Comparison of ENCODE assay signal across 16 cellular contexts in the genomic region with DNA sequence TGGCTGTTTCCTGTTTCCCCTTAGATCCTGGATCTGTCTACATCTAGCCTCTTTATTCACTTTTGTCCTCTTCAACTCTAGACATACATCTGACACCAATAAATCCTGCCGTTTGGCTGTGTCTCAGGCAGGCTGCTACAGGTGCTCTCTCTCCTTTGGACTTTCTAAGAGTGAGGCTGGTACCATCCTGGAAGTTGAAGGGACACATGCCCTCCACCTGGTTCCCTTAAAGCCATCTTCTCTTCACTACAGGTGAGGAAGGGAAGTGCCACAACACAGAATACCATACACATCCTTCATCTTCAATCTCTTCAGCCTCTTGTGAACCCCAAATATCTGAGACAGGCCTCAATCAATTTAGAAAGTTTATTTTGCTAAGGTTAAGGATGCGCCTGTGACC.
A peak's percentile ranks its signal among the peaks of the same experiment; 100 is the strongest.
DNase-seq lines count a peak whose midpoint lies in the region; ATAC-seq and TF ChIP-seq lines count a peak whose summit lies in the region.
"Had no signal": no experiment of that assay in that cellular context is flagged by ENCODE, and none has a peak within 500 bp of the region (broad histone marks: within the 10 kb centered on the region; RNA-seq: fewer than 3 reads in every experiment).

No MANE protein-coding gene starts in this region.

- intact Hi-C loops in A673 (cut with micrococcal nuclease; ENCODE audit: unreplicated experiment): no loop called here

- no peaks in the 10 kb centered on the region for H3K36me3 ChIP-seq in A673 (ENCODE audit: insufficient read depth, low read length, poor library complexity, severe bottlenecking)
- H3K36me3 ChIP-seq: left lung, SJSA1, transverse colon had no signal

- peak overlapping the region; percentile 36 for H3K27ac Mint-ChIP-seq in T-helper 2 cell treated with Interferon-gamma antibody and Interleukin-4, amounts not matched to agents 5 μg/mL and 100 μg/mL, for 36 hours
- peak overlapping the region; percentile 85 for H3K27ac Mint-ChIP-seq in stimulated activated naive CD8-positive, alpha-beta T cell treated with anti-CD3 and anti-CD28 coated beads, Interleukin-15, Interleukin-2, amounts not matched to agents 100 ng/mL and 50 ng/mL, for 24 hours
- peak overlapping the region; percentile 16 for H3K27ac Mint-ChIP-seq in central memory CD8-positive, alpha-beta T cell (ENCODE audit: low read depth)
- H3K27ac Mint-ChIP-seq in stimulated activated naive CD8-positive, alpha-beta T cell treated with anti-CD3 and anti-CD28 coated beads, Interleukin-15, amount 100 ng/mL, for 72 hours: peak overlapping the region; percentile 86 to 94

- no TSS peak for BruUV-seq in A673 (replicated peaks; lab: Mats Ljungman, UMichigan)

- TF ChIP-seq CTCF in A673 (conservative IDR thresholded peaks at IDR 0.05; ENCODE audit: low read depth, low read length): no peak

- H3K4me3 ChIP-seq in A673 (ENCODE audit: low read depth, low read length, poor library complexity, severe bottlenecking): no peak overlapping the region
- H3K4me3 ChIP-seq: left lung, SJSA1, transverse colon had no signal

- peaks cover 10% of the 10 kb centered on the region for H3K4me1 Mint-ChIP-seq in T-helper 2 cell treated with Interferon-gamma antibody and Interleukin-4, amounts not matched to agents 5 μg/mL and 100 μg/mL, for 36 hours (ENCODE audit: low read depth)
- H3K4me1 Mint-ChIP-seq in stimulated activated naive CD8-positive, alpha-beta T cell treated with anti-CD3 and anti-CD28 coated beads, Interleukin-15, Interleukin-2, amounts not matched to agents 100 ng/mL and 50 ng/mL, for 24 hours (ENCODE audit: low read depth): peaks cover 48% of the 10 kb centered on the region
- peaks cover 13% of the 10 kb centered on the region for H3K4me1 Mint-ChIP-seq in central memory CD8-positive, alpha-beta T cell
- H3K4me1 Mint-ChIP-seq in stimulated activated naive CD8-positive, alpha-beta T cell treated with anti-CD3 and anti-CD28 coated beads, Interleukin-15, amount 100 ng/mL, for 72 hours: peaks cover 44% of the 10 kb centered on the region

- no peaks in the 10 kb centered on the region for H3K9me3 ChIP-seq in A673 (ENCODE audit: low read depth, low read length, poor library complexity, severe bottlenecking)
- H3K9me3 ChIP-seq: left lung, SJSA1, transverse colon had no signal

- peaks cover 10% of the 10 kb centered on the region for H3K4me1 ChIP-seq in A673 (ENCODE audit: insufficient read depth, low read length, poor library complexity, severe bottlenecking)
- H3K4me1 ChIP-seq: left lung, transverse colon had no signal

- CTCF ChIA-PET in A673 (lab: Charles Lee): interaction anchor here (0.5 kb wide), 1 partner anchor 901 kb away, joined by 6 read pairs; no protein-coding TSS in a partner anchor

- H3K27ac ChIP-seq in A673 (ENCODE audit: low read depth, low read length, poor library complexity, severe bottlenecking): no peak overlapping the region
- H3K27ac ChIP-seq: left lung, SJSA1, transverse colon had no signal

- peak overlapping the region; percentile 15 for H3K4me3 Mint-ChIP-seq in T-helper 2 cell treated with Interferon-gamma antibody and Interleukin-4, amounts not matched to agents 5 μg/mL and 100 μg/mL, for 36 hours
- peak overlapping the region; percentile 71 for H3K4me3 Mint-ChIP-seq in stimulated activated naive CD8-positive, alpha-beta T cell treated with anti-CD3 and anti-CD28 coated beads, Interleukin-15, Interleukin-2, amounts not matched to agents 100 ng/mL and 50 ng/mL, for 24 hours
- peak overlapping the region; percentile 56 for H3K4me3 Mint-ChIP-seq in central memory CD8-positive, alpha-beta T cell
- peak overlapping the region; percentile 72 to 75 for H3K4me3 Mint-ChIP-seq in stimulated activated naive CD8-positive, alpha-beta T cell treated with anti-CD3 and anti-CD28 coated beads, Interleukin-15, amount 100 ng/mL, for 72 hours

- H3K27me3 ChIP-seq in A673 (replicated peaks; ENCODE audit: insufficient read depth, low read depth, low read length, poor library complexity): no peaks in the 10 kb centered on the region
- H3K27me3 ChIP-seq: left lung, SJSA1, transverse colon had no signal

- ATAC-seq in stimulated activated naive CD8-positive, alpha-beta T cell treated with anti-CD3 and anti-CD28 coated beads, Interleukin-15, Interleukin-2, amounts not matched to agents 100 U/mL and 50 U/mL, for 24 hours: no peak
- ATAC-seq in central memory CD8-positive, alpha-beta T cell (replicated peaks; ENCODE audit: extremely low read depth, poor library complexity, severe bottlenecking): no peak
- peak; percentile 29 for ATAC-seq in stimulated activated naive CD8-positive, alpha-beta T cell treated with anti-CD3 and anti-CD28 coated beads, Interleukin-15, amount 100 ng/mL, for 72 hours
- ATAC-seq: left lung had no signal

- DNase-seq in T-helper 2 cell treated with Interferon-gamma antibody and Interleukin-4, amounts not matched to agents 5 μg/mL and 100 μg/mL, for 36 hours (ENCODE audit: low spot score): no peak
- no peak for DNase-seq in T-helper 2 cell
- DNase-seq in stimulated activated naive CD8-positive, alpha-beta T cell treated with anti-CD3 and anti-CD28 coated beads, Interleukin-15, Interleukin-2, amounts not matched to agents 100 U/mL and 50 U/mL, for 24 hours: no peak
- no peak for DNase-seq in central memory CD8-positive, alpha-beta T cell (ENCODE audit: low spot score in 2 of 2)
- DNase-seq in stimulated activated naive CD8-positive, alpha-beta T cell treated with anti-CD3 and anti-CD28 coated beads, Interleukin-15, amount 100 ng/mL, for 72 hours: no peak
- DNase-seq in UCSD-AML1 (lab: John Stamatoyannopoulos, UW; ENCODE audit: unreplicated experiment): no peak
- no peak for DNase-seq in A673 (ENCODE audit: low spot score)
- DNase-seq: 8988T, DMS153, left lung, mesendoderm, NCI-H1048, NCI-H1694 treated with DMSO at 0.1 percent for 48 hours, transverse colon had no signal

- no peaks in the 10 kb centered on the region for H3K27me3 Mint-ChIP-seq in T-helper 2 cell treated with Interferon-gamma antibody and Interleukin-4, amounts not matched to agents 5 μg/mL and 100 μg/mL, for 36 hours (ENCODE audit: low read depth)
- no peaks in the 10 kb centered on the region for H3K27me3 Mint-ChIP-seq in stimulated activated naive CD8-positive, alpha-beta T cell treated with anti-CD3 and anti-CD28 coated beads, Interleukin-15, Interleukin-2, amounts not matched to agents 100 ng/mL and 50 ng/mL, for 24 hours
- no peaks in the 10 kb centered on the region for H3K27me3 Mint-ChIP-seq in central memory CD8-positive, alpha-beta T cell
- no peaks in the 10 kb centered on the region for H3K27me3 Mint-ChIP-seq in stimulated activated naive CD8-positive, alpha-beta T cell treated with anti-CD3 and anti-CD28 coated beads, Interleukin-15, amount 100 ng/mL, for 72 hours

- POLR2A ChIA-PET in A673 (lab: Charles Lee; ENCODE audit: low non-redundant PET): no interaction called here

- H3K9me3 Mint-ChIP-seq in T-helper 2 cell treated with Interferon-gamma antibody and Interleukin-4, amounts not matched to agents 5 μg/mL and 100 μg/mL, for 36 hours: no peaks in the 10 kb centered on the region
- H3K9me3 Mint-ChIP-seq in stimulated activated naive CD8-positive, alpha-beta T cell treated with anti-CD3 and anti-CD28 coated beads, Interleukin-15, Interleukin-2, amounts not matched to agents 100 ng/mL and 50 ng/mL, for 24 hours: peaks cover 7% of the 10 kb centered on the region
- no peaks in the 10 kb centered on the region for H3K9me3 Mint-ChIP-seq in central memory CD8-positive, alpha-beta T cell
- H3K9me3 Mint-ChIP-seq in stimulated activated naive CD8-positive, alpha-beta T cell treated with anti-CD3 and anti-CD28 coated beads, Interleukin-15, amount 100 ng/mL, for 72 hours: no peaks in the 10 kb centered on the region

- H3K36me3 Mint-ChIP-seq in T-helper 2 cell treated with Interferon-gamma antibody and Interleukin-4, amounts not matched to agents 5 μg/mL and 100 μg/mL, for 36 hours (ENCODE audit: low read depth): no peaks in the 10 kb centered on the region
- H3K36me3 Mint-ChIP-seq in stimulated activated naive CD8-positive, alpha-beta T cell treated with anti-CD3 and anti-CD28 coated beads, Interleukin-15, Interleukin-2, amounts not matched to agents 100 ng/mL and 50 ng/mL, for 24 hours (ENCODE audit: low read depth): peaks cover 19% of the 10 kb centered on the region
- H3K36me3 Mint-ChIP-seq in central memory CD8-positive, alpha-beta T cell (ENCODE audit: insufficient read depth): no peaks in the 10 kb centered on the region

Comparison
In these comparisons a context has a peak if more than half of its experiments do, and no peak if none do; other contexts are left out.
1. H3K27ac Mint-ChIP-seq: peak in every context shown above with its lines; median percentile 90 in stimulated activated naive CD8-positive, alpha-beta T cell treated with anti-CD3 and anti-CD28 coated beads, Interleukin-15, amount 100 ng/mL, for 72 hours; 85 in stimulated activated naive CD8-positive, alpha-beta T cell treated with anti-CD3 and anti-CD28 coated beads, Interleukin-15, Interleukin-2, amounts not matched to agents 100 ng/mL and 50 ng/mL, for 24 hours; 36 in T-helper 2 cell treated with Interferon-gamma antibody and Interleukin-4, amounts not matched to agents 5 μg/mL and 100 μg/mL, for 36 hours; 16 in central memory CD8-positive, alpha-beta T cell.
2. H3K4me3 Mint-ChIP-seq: peak in every context shown above with its lines; median percentile 74 in stimulated activated naive CD8-positive, alpha-beta T cell treated with anti-CD3 and anti-CD28 coated beads, Interleukin-15, amount 100 ng/mL, for 72 hours; 71 in stimulated activated naive CD8-positive, alpha-beta T cell treated with anti-CD3 and anti-CD28 coated beads, Interleukin-15, Interleukin-2, amounts not matched to agents 100 ng/mL and 50 ng/mL, for 24 hours; 56 in central memory CD8-positive, alpha-beta T cell; 15 in T-helper 2 cell treated with Interferon-gamma antibody and Interleukin-4, amounts not matched to agents 5 μg/mL and 100 μg/mL, for 36 hours.